Comparison of ENCODE assay signal across 34 cellular contexts in the genomic region with DNA sequence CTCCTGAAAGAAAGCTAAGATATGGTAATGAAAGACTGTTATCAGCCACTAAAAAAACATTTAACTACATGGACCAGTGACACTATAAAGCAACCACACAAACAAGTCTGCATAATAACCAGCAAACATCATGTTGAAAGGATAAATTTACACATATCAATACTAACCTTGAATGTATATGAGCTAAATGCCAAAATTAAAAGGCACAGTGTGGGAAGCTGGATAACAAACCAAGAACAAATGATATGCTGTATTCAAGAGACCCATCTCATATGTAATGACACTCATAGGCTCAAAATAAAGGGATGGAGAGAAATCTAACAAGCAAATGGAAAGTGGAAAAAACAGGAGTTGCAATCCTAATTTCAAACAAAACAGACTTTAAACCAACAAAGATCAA.
"Had no signal": no experiment of that assay in that cellular context is flagged by ENCODE, and none has a peak within 500 bp of the region (broad histone marks: within the 10 kb centered on the region; RNA-seq: fewer than 3 reads in every experiment).

No MANE protein-coding gene starts in this region.

- H3K4me3 ChIP-seq: MG63 had no signal

- DNase-seq: Karpas-422, Kasumi-1, MG63, MM.1S, MV-4-11, NCI-H1048, NCI-H1092, NCI-H1092 treated with DMSO at 0.1 percent for 48 hours, NCI-H1105, NCI-H1105 treated with DMSO at 0.1 percent for 48 hours, NCI-H1417, NCI-H1417 treated with DMSO at 0.1 percent for 48 hours, NCI-H1436, NCI-H1436 treated with DMSO at 0.1 percent for 48 hours, NCI-H146, NCI-H1694, NCI-H1694 treated with DMSO at 0.1 percent for 48 hours, NCI-H187, NCI-H187 treated with DMSO at 0.1 percent for 48 hours, NCI-H1930, NCI-H2029, NCI-H2029 treated with DMSO at 0.1 percent for 48 hours, NCI-H2081, NCI-H2081 treated with DMSO at 0.1 percent for 48 hours, NCI-H2107, NCI-H2171, NCI-H2171 treated with DMSO at 0.1 percent for 48 hours, NCI-H2227 treated with DMSO at 0.1 percent for 48 hours, NCI-H226, NCI-H345, NCI-H446, NCI-H446 treated with DMSO at 0.1 percent for 48 hours, NCI-H510A, NCI-H510A treated with DMSO at 0.1 percent for 48 hours had no signal

- H3K27me3 ChIP-seq: MG63 had no signal

- H3K36me3 ChIP-seq: MG63 had no signal
